In genomic region chr19:2602391-2603181, GRCh38 we compare ENCODE assay signal across 7 cellular contexts.
DNase-seq lines count a peak whose midpoint lies in the region; FAIRE-seq and TF ChIP-seq lines count a peak whose summit lies in the region.

No MANE protein-coding gene starts in this region.

- peak overlapping the region; percentile 40; the same call in 1 of the 2 replicates for H2BK12ac ChIP-seq in H1 (ENCODE audit: low read depth, low read length)

- 0 out of 2 replicates have a peak overlapping the region, but pooled peaks have one; percentile 18 for H2BK5ac ChIP-seq in H1 (ENCODE audit: low read depth, low read length)

- POLR2A ChIA-PET in H1 (lab: Charles Lee; ENCODE audit: partially characterized antibody): interaction anchor here (0.6 to 10.2 kb wide), 13 partner anchors 8 to 177 kb away, joined by 3 to 95 read pairs (median 5); partner anchors contain the start of genes GADD45B and LMNB2

- H3K79me1 ChIP-seq in H1 (ENCODE audit: low read depth, low read length): no peaks in the 10 kb centered on the region

- FAIRE-seq in H1 (lab: Jason Lieb, UNC): no peak

- H2BK20ac ChIP-seq in H1 (ENCODE audit: low read length): no peak overlapping the region

- TF ChIP-seq EP300 in H1 (IDR thresholded peaks at IDR 0.05; ENCODE audit: borderline replicate concordance in 1 of 2, low read depth in 2 of 2, low read length in 2 of 2): no peak

- H3K9ac ChIP-seq in NT2/D1 (ENCODE audit: insufficient read length, low read depth): peak overlapping the region; percentile 65
- no peak overlapping the region for H3K9ac ChIP-seq in H1 (replicated peaks in 1 of 4; ENCODE audit: extremely low read depth in 1 of 4, low read depth in 3 of 4, low read length in 3 of 4)

- H3K4me1 ChIP-seq in NT2/D1 (ENCODE audit: insufficient read depth, insufficient read length) (peaks cover under 1% of the 10 kb centered on the region), H1 (replicated peaks in 1 of 4; ENCODE audit: control insufficient read depth in 3 of 4, insufficient read depth in 4 of 4, low read length in 3 of 4) (peaks cover 0 to 8% (median 2%) of the 10 kb centered on the region in 4 experiments; a peak in 4 of 7 replicates), tibial artery (peaks cover 6 to 54% (median 28%) of the 10 kb centered on the region in 4 donors)

- WGBS in H1 (ENCODE audit: extremely low coverage in 1 of 2, insufficient coverage in 1 of 2, insufficient read length in 1 of 2, insufficient replicate concordance in 2 of 2, low coverage in 1 of 2, low lambda C conversion rate in 2 of 2, missing lambda C conversion rate in 1 of 2), 2 experiments: 20% methylated on average over 18 of the region's 23 CpGs; no CpG with 5 or more reads in 1 of the 2 experiments

- no peak overlapping the region for H2AFZ ChIP-seq in H1 (ENCODE audit: low read length)

- no peak overlapping the region for H4K91ac ChIP-seq in H1 (replicated peaks; ENCODE audit: insufficient read length, low read length)

- H3K23me2 ChIP-seq in H1 (ENCODE audit: low read depth, low read length): peaks cover 3% of the 10 kb centered on the region; the same call in 1 of the 2 replicates

- intact Hi-C loops in tibial artery (cut with DNase I; ENCODE audit: low total_unique reads): no loop called here

- H3K23ac ChIP-seq in H1 (ENCODE audit: insufficient read length): no peak overlapping the region

- H3K56ac ChIP-seq in H1 (replicated peaks; ENCODE audit: insufficient read length, low read depth, low read length): no peak overlapping the region

- H3K4me2 ChIP-seq in H1 (ENCODE audit: insufficient read depth in 1 of 2, low read depth in 2 of 2, low read length in 2 of 2): peak overlapping the region; percentile 44 to 68

- peak; percentile 68 for DNase-seq in NT2/D1 (ENCODE audit: low read depth, low spot score)
- peak in 1 of 2 experiments; percentile 80 for DNase-seq in H1 (ENCODE audit: low read depth in 1 of 2, low spot score in 2 of 2)
- DNase-seq in lung microvascular endothelial cell (ENCODE audit: low read depth in 2 of 2): peak; percentile 48 to 56
- peak; percentile 92 to 98 for DNase-seq in tibial artery
- DNase-seq in stimulated activated CD4-positive, alpha-beta T cell treated with anti-CD3 and anti-CD28 coated beads, Interleukin-2, amount 100 ng/mL, for 24 hours: no peak
- no peak for DNase-seq in activated CD4-positive, CD25-positive, alpha-beta regulatory T cell (lab: John Stamatoyannopoulos, UW)
- DNase-seq in activated naive CD4-positive, alpha-beta T cell (lab: John Stamatoyannopoulos, UW): no peak

- H2BK15ac ChIP-seq in H1 (ENCODE audit: low read length): no peak overlapping the region

- CTCF ChIA-PET in H1 (lab: Charles Lee; ENCODE audit: partially characterized antibody): interaction anchor here (0.7 to 2.8 kb wide), 12 partner anchors 8 to 137 kb away, joined by 3 to 21 read pairs (median 5); partner anchors contain the start of gene GADD45B

- no peaks in the 10 kb centered on the region for H3K79me2 ChIP-seq in H1 (ENCODE audit: control insufficient read depth in 1 of 2, insufficient read depth in 2 of 2, low read length in 2 of 2)

- H3K4me3 ChIP-seq in NT2/D1 (ENCODE audit: insufficient read length, low read depth) (peak overlapping the region; percentile 3), H1 (ENCODE audit: extremely low read depth in 1 of 4, insufficient read depth in 2 of 4, low read depth in 3 of 4, low read length in 4 of 4) (peak overlapping the region in 3 of 4 experiments; percentile 10 to 45 (median 27); a peak in 4 of 8 replicates), tibial artery (peak overlapping the region; percentile 42 to 51)

- no peak overlapping the region for H2AK5ac ChIP-seq in H1 (ENCODE audit: low read depth, low read length)

- no peaks in the 10 kb centered on the region for H4K20me1 ChIP-seq in H1 (replicated peaks in 1 of 2; ENCODE audit: control insufficient read depth in 1 of 2, insufficient read depth in 2 of 2, low read length in 2 of 2)

- H3K9me3 ChIP-seq in NT2/D1 (ENCODE audit: insufficient read depth, low read length) (peaks cover 6% of the 10 kb centered on the region; the same call in 1 of the 2 replicates), H1 (ENCODE audit: insufficient read depth in 2 of 2, low read depth in 1 of 2, low read length in 1 of 2) (no peaks in the 10 kb centered on the region), tibial artery (no peaks in the 10 kb centered on the region)

- H3K27me3 ChIP-seq in NT2/D1 (ENCODE audit: insufficient read depth, insufficient read length) (no peaks in the 10 kb centered on the region), H1 (replicated peaks in 1 of 4; ENCODE audit: control insufficient read depth in 3 of 4, extremely low read depth in 1 of 4, insufficient read depth in 3 of 4, low read length in 3 of 4) (peaks cover 0 to 4% (median 0%) of the 10 kb centered on the region in 4 experiments; a peak in 2 of 7 replicates), tibial artery (no peaks in the 10 kb centered on the region)

- no peak overlapping the region for H3K4ac ChIP-seq in H1 (replicated peaks; ENCODE audit: insufficient read length, low read depth, low read length)

- H3K36me3 ChIP-seq in NT2/D1 (ENCODE audit: insufficient read depth, insufficient read length, low read length) (peaks cover 5% of the 10 kb centered on the region), H1 (ENCODE audit: control insufficient read depth in 2 of 4, insufficient read depth in 4 of 4, low read length in 3 of 4) (no peaks in the 10 kb centered on the region), tibial artery (no peaks in the 10 kb centered on the region)

- peak in 1 of 2 experiments; percentile 52; a peak in 1 of 3 replicates for TF ChIP-seq POLR2A in H1 (IDR thresholded peaks at IDR 0.05; ENCODE audit: control extremely low read depth in 1 of 2, low read depth in 2 of 2, low read length in 2 of 2)

- H2BK120ac ChIP-seq in H1 (replicated peaks; ENCODE audit: low read depth, low read length): no peak overlapping the region

- H3K14ac ChIP-seq in H1 (ENCODE audit: insufficient read length): no peak overlapping the region

- peak overlapping the region; percentile 35; the same call in 1 of the 2 replicates for H4K8ac ChIP-seq in H1 (ENCODE audit: extremely low read depth, insufficient read depth, low read length)

- H4K5ac ChIP-seq in H1 (ENCODE audit: insufficient read length, low read depth, low read length): no peak overlapping the region

- TF ChIP-seq RAD21 in H1 (IDR thresholded peaks at IDR 0.05 in 1 of 2, conservative IDR thresholded peaks at IDR 0.05 in 1 of 2; ENCODE audit: low read depth in 2 of 2, low read length in 2 of 2): no peak; a peak in 1 of 4 replicates

- TF ChIP-seq CTCF in H1 (IDR thresholded peaks at IDR 0.05; ENCODE audit: control extremely low read depth in 1 of 3, insufficient read depth in 1 of 3, low read depth in 1 of 3, low read length in 3 of 3): no peak
- peak; percentile 12 to 24 for TF ChIP-seq CTCF in tibial artery (IDR thresholded peaks at IDR 0.05)

- peak overlapping the region; percentile 36; the same call in 1 of the 2 replicates for H3K18ac ChIP-seq in H1 (ENCODE audit: extremely low read depth, low read length)

- H3K27ac ChIP-seq in H1 (ENCODE audit: low read depth, low read length): no peak overlapping the region
- peak overlapping the region; percentile 95 for H3K27ac ChIP-seq in tibial artery

TF ChIP-seq in H1, 55 proteins besides CTCF, POLR2A, EP300 and RAD21 (continues in another document):
- no peak for TF ChIP-seq POLR2AphosphoS5 (IDR thresholded peaks at IDR 0.05; ENCODE audit: low read depth, low read length)
- TF ChIP-seq USF2 (IDR thresholded peaks at IDR 0.05; ENCODE audit: low read length): no peak
- TF ChIP-seq ATF2 (IDR thresholded peaks at IDR 0.05; ENCODE audit: low read length): no peak
- peak; percentile 62; the same call in 1 of the 2 replicates for TF ChIP-seq TAF1 (IDR thresholded peaks at IDR 0.05; ENCODE audit: low read depth, low read length)
- TF ChIP-seq EGR1 (IDR thresholded peaks at IDR 0.05; ENCODE audit: borderline replicate concordance, low read depth, low read length): 0 out of 2 replicates have a peak, but pooled peaks have one; percentile 53
- TF ChIP-seq RBBP5 (IDR thresholded peaks at IDR 0.05; ENCODE audit: borderline replicate concordance, low read depth, low read length): peak; percentile 72
- no peak for TF ChIP-seq CEBPB (IDR thresholded peaks at IDR 0.05; ENCODE audit: low read depth, low read length)
- peak; percentile 14; the same call in 1 of the 2 replicates for TF ChIP-seq YY1 (IDR thresholded peaks at IDR 0.05; ENCODE audit: low read depth, low read length)
- peak; percentile 88 for TF ChIP-seq SRF (IDR thresholded peaks at IDR 0.05; ENCODE audit: low read depth, low read length)
- TF ChIP-seq CHD1 (IDR thresholded peaks at IDR 0.05; ENCODE audit: low read depth, low read length): no peak
- TF ChIP-seq MAFK (IDR thresholded peaks at IDR 0.05; ENCODE audit: low read depth, low read length): no peak
- no peak for TF ChIP-seq NANOG (IDR thresholded peaks at IDR 0.05; ENCODE audit: insufficient read depth, low read depth, low read length, poor library complexity, severe bottlenecking)
- TF ChIP-seq NRF1 (IDR thresholded peaks at IDR 0.05; ENCODE audit: low read depth, low read length): no peak
- TF ChIP-seq CTBP2 (IDR thresholded peaks at IDR 0.05; ENCODE audit: borderline replicate concordance, insufficient read depth, insufficient read length, low read length): no peak
- TF ChIP-seq CBX8 (IDR thresholded peaks at IDR 0.05; ENCODE audit: borderline replicate concordance, low read depth, low read length): no peak
- TF ChIP-seq TEAD4 (IDR thresholded peaks at IDR 0.05; ENCODE audit: low read depth, low read length): peak; percentile 78
- peak; percentile 63 for TF ChIP-seq TBP (IDR thresholded peaks at IDR 0.05; ENCODE audit: low read depth, low read length)

Comparison
In these comparisons a context has a peak if more than half of its experiments do, and no peak if none do; other contexts are left out.
1. DNase-seq: peak in NT2/D1 (single experiment), lung microvascular endothelial cell (2 of 2) and tibial artery (2 of 2); none in stimulated activated CD4-positive, alpha-beta T cell treated with anti-CD3 and anti-CD28 coated beads, Interleukin-2, amount 100 ng/mL, for 24 hours (0 of 2), activated CD4-positive, CD25-positive, alpha-beta regulatory T cell (0 of 4) and activated naive CD4-positive, alpha-beta T cell (0 of 4).
2. CTCF ChIP-seq: peak in tibial artery (2 of 2); none in H1 (0 of 3).
3. Peak in every context shown above with its lines, with median percentiles within 50 percentile points of each other: H3K4me3 ChIP-seq.